In genomic region chr10:12194752-12195271, GRCh38 we compare ENCODE assay signal across 8 cellular contexts. TPM values are rescaled to one million over a fixed set of nuclear protein-coding genes. Genes with fewer than 3 reads are reported as not detected.
DNase-seq lines count a peak whose midpoint lies in the region; ATAC-seq and TF ChIP-seq lines count a peak whose summit lies in the region.

No MANE protein-coding gene starts in this region.

- TF ChIP-seq CTCF in PC-3 (conservative IDR thresholded peaks at IDR 0.05; ENCODE audit: low read depth, low read length) (no peak), heart right ventricle (IDR thresholded peaks at IDR 0.05) (no peak), psoas muscle (IDR thresholded peaks at IDR 0.05) (no peak)

- no peaks in the 10 kb centered on the region for H3F3A ChIP-seq in PC-3 (ENCODE audit: low read length, unreplicated experiment)

- 3 to 5% methylated on average over 27 of the region's 27 CpGs for WGBS in heart right ventricle, 2 donors
- 3 to 4% (median 3%) methylated on average over 27 of the region's 27 CpGs for WGBS in psoas muscle, 3 donors

- CTCF ChIA-PET in PC-3 (lab: Charles Lee) (interaction anchor here (0.6 kb wide), 1 partner anchor 1991 kb away, joined by 7 read pairs; no protein-coding TSS in a partner anchor), HEK293T (lab: Yijun Ruan, JAX) (no interaction called here)

- H4K20me1 ChIP-seq in PC-3 (ENCODE audit: low read length) = peaks cover 4% of the 10 kb centered on the region; the same call in 1 of the 2 replicates

- POLR2A ChIA-PET in PC-3 (lab: Charles Lee; ENCODE audit: unreplicated experiment) (no interaction called here), HEK293T (lab: Yijun Ruan, JAX) (interaction anchor here (1.3 to 1.8 kb wide), 3 partner anchors 9 to 22 kb away, joined by 4 to 7 read pairs (median 6); no protein-coding TSS in a partner anchor)

- H3K9me3 ChIP-seq in PC-3 (ENCODE audit: low read length) (no peaks in the 10 kb centered on the region), adipocyte (ENCODE audit: control insufficient read depth, low read length) (no peaks in the 10 kb centered on the region), heart right ventricle (no peaks in the 10 kb centered on the region), psoas muscle (no peaks in the 10 kb centered on the region)

- H3K36me3 ChIP-seq in PC-3 (ENCODE audit: low read depth, low read length) = peaks cover 7% of the 10 kb centered on the region; the same call in 1 of the 2 replicates
- peaks cover 10% of the 10 kb centered on the region for H3K36me3 ChIP-seq in adipocyte (ENCODE audit: control insufficient read depth, insufficient read depth, low read length, severe bottlenecking)
- peaks cover 0 to 24% (median 3%) of the 10 kb centered on the region in 9 donors for H3K36me3 ChIP-seq in heart right ventricle
- peaks cover 0 to 17% of the 10 kb centered on the region in 2 donors for H3K36me3 ChIP-seq in psoas muscle (ENCODE audit: insufficient read depth in 1 of 2, low read depth in 1 of 2)

- peaks cover 11% of the 10 kb centered on the region; the same call in 1 of the 2 replicates for H3K4me1 ChIP-seq in PC-3 (ENCODE audit: insufficient read depth, low read length)
- peaks cover 47% of the 10 kb centered on the region for H3K4me1 ChIP-seq in adipocyte (ENCODE audit: control insufficient read depth, insufficient read depth, low read length)
- peaks cover 0 to 57% (median 36%) of the 10 kb centered on the region in 9 donors for H3K4me1 ChIP-seq in heart right ventricle
- peaks cover 20% of the 10 kb centered on the region for H3K4me1 ChIP-seq in psoas muscle

- intact Hi-C loops in PC-3 (cut with micrococcal nuclease) (no loop called here), heart right ventricle (cut with DNase I) (no loop called here), psoas muscle (cut with DNase I) (loop anchor here in 1 of 2 donors (5.0 kb wide), 1 partner anchor 902 kb away; no protein-coding TSS in a partner anchor)

- H2AFZ ChIP-seq in PC-3 (ENCODE audit: low read length) = peak overlapping the region; percentile 89; the same call in 1 of the 2 replicates

- no peaks in the 10 kb centered on the region for H3K9me2 ChIP-seq in PC-3 (replicated peaks; ENCODE audit: low read length)

- H3K27ac ChIP-seq in PC-3 (ENCODE audit: low read length) (peak overlapping the region; percentile 77), heart right ventricle (peak overlapping the region in 9 of 10 donors; percentile 86 to 97 (median 92)), psoas muscle (peak overlapping the region; percentile 97)

- H3K9ac ChIP-seq in PC-3 (ENCODE audit: low read length) (peak overlapping the region; percentile 93), adipocyte (ENCODE audit: low read length) (peak overlapping the region; percentile 95)

- H3K4me3 ChIP-seq in PC-3 (ENCODE audit: low read length) = peak overlapping the region; percentile 98
- peak overlapping the region; percentile 95 for H3K4me3 ChIP-seq in adipocyte (ENCODE audit: low read length)
- H3K4me3 ChIP-seq in heart right ventricle = peak overlapping the region; percentile 50 to 91 (median 82)
- H3K4me3 ChIP-seq in psoas muscle = peak overlapping the region; percentile 98

- peak; percentile 56 for DNase-seq in ELF-1 (ENCODE audit: low read depth, low spot score)
- peak; percentile 1 for DNase-seq in PC-3
- peak; percentile 75 for DNase-seq in adipocyte (ENCODE audit: low read depth)
- DNase-seq in heart right ventricle = peak; percentile 7 to 44
- peak; percentile 61 to 78 for DNase-seq in psoas muscle
- DNase-seq in NCI-H1105 (lab: John Stamatoyannopoulos, UW) = no peak
- no peak for DNase-seq in HEK293T (ENCODE audit: extremely low spot score)

- no peaks in the 10 kb centered on the region for H3K27me3 ChIP-seq in PC-3 (ENCODE audit: low read length)
- no peaks in the 10 kb centered on the region for H3K27me3 ChIP-seq in adipocyte (replicated peaks; ENCODE audit: control insufficient read depth, insufficient read depth, low read length)
- no peaks in the 10 kb centered on the region for H3K27me3 ChIP-seq in heart right ventricle
- no peaks in the 10 kb centered on the region for H3K27me3 ChIP-seq in psoas muscle (ENCODE audit: insufficient read depth in 3 of 3, low read length in 2 of 3)

- H3K4me2 ChIP-seq in PC-3 (ENCODE audit: low read length) = peak overlapping the region; percentile 90

- BruUV-seq in PC-3 (replicated peaks; lab: Mats Ljungman, UMichigan) = no TSS peak

- peaks cover 85% of the 10 kb centered on the region for H3K79me2 ChIP-seq in PC-3 (ENCODE audit: low read length)

- ATAC-seq in PC-3 (peak; percentile 14; the same call in 1 of the 2 replicates), heart right ventricle (peak in 6 of 8 donors; percentile 41 to 56 (median 52)), psoas muscle (peak in 3 of 4 donors; percentile 39 to 70 (median 47)), HG03521 (IDR thresholded peaks at IDR 0.05; ENCODE audit: unreplicated experiment) (no peak)

TF ChIP-seq in HEK293T, 16 proteins besides CTCF, POLR2A, EP300 and RAD21:
- TF ChIP-seq PKNOX1 (IDR thresholded peaks at IDR 0.05) (no peak), LEF1 (IDR thresholded peaks at IDR 0.05; ENCODE audit: borderline replicate concordance) (no peak), ARNT (IDR thresholded peaks at IDR 0.05) (no peak), L3MBTL2 (conservative IDR thresholded peaks at IDR 0.05) (no peak), ZNF384 (IDR thresholded peaks at IDR 0.05) (no peak), SP1 (IDR thresholded peaks at IDR 0.05) (no peak), CTBP1 (IDR thresholded peaks at IDR 0.05; ENCODE audit: borderline replicate concordance) (no peak), SUZ12 (IDR thresholded peaks at IDR 0.05) (no peak), BHLHE40 (IDR thresholded peaks at IDR 0.05; ENCODE audit: borderline replicate concordance) (no peak), FOXK2 (IDR thresholded peaks at IDR 0.05) (no peak), FOXA1 (IDR thresholded peaks at IDR 0.05) (no peak)

RNA-seq across cellular contexts. Expression of gene NUDT5, which starts 0.9 kb away (rescaled TPM):
- total RNA-seq in PC-3 (2014; rRNA removed) (39.3 and 57.0 TPM in 2 replicates), heart right ventricle (10 to 100 TPM in 3 of 10 donors, 1 to 10 TPM in 7; 3.3 to 15.4 (median 7.0) TPM), psoas muscle (1 to 10 TPM; 4.8 to 5.2 (median 5.2) TPM)
- polyA plus RNA-seq in heart right ventricle (10 to 100 TPM in 1 of 2 donors, 1 to 10 TPM in 1; 9.7 to 22.9 TPM), psoas muscle (10 to 100 TPM in 2 of 3 donors, 1 to 10 TPM in 1; 7.1 to 11.3 (median 11.0) TPM)

RNA-seq across cellular contexts. Expression of gene CDC123, which starts 1.2 kb away (rescaled TPM):
- total RNA-seq in PC-3 (2014; rRNA removed) (74.2 and 110 TPM in 2 replicates), heart right ventricle (10 to 100 TPM; 35.0 to 57.6 (median 47.3) TPM), psoas muscle (10 to 100 TPM; 29.1 to 46.1 (median 38.6) TPM)
- polyA plus RNA-seq in heart right ventricle (10 to 100 TPM; 22.2 to 47.5 TPM), psoas muscle (100 to 1,000 TPM in 1 of 3 donors, 10 to 100 TPM in 2; 33.6 to 103 (median 84.6) TPM)

Comparison
In these comparisons a context has a peak if more than half of its experiments do, and no peak if none do; other contexts are left out.
1. DNase-seq: peak in ELF-1 (single experiment), PC-3 (single experiment), adipocyte (single experiment), heart right ventricle (2 of 2) and psoas muscle (2 of 2); none in NCI-H1105 (single experiment) and HEK293T (single experiment).
2. Peak in every context shown above with its lines, with median percentiles within 50 percentile points of each other: H3K27ac ChIP-seq and H3K4me3 ChIP-seq.